Comparison of ENCODE assay signal across 1 cellular context in the genomic region with DNA sequence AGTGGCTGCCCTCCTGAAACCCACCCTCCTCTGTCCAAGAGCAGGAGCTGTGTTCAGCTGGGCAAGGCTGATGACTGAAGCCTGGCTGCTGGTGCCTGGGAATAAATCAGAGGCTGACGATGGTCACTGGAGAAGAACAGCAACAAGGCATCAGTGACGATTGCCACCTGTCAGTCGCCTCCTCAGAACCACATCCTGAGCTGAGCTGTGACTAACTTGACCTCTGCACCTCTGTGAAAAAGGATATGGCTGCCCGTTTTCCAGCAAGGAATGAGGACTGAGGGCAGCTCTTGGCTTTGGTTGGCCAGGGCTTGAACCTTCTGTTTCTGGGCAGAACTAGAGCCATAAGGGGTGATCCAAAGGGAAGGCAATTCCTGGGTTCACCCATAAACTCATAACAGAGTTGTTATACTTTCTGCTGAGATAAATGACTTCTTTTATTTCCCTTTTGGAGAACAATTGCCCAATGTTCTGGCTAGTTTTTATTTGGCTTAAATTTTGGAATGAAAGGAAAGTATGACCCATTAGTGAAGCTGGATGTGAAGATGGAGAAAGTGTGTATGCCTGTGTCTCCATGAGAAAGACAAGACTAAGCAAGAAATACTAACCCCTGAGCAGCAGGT.
TF ChIP-seq lines count a peak whose summit lies in the region.

No MANE protein-coding gene starts in this region.

TF ChIP-seq in endothelial cell of umbilical vein, 7 proteins besides CTCF, POLR2A, EP300 and RAD21:
- TF ChIP-seq, protein P1, sequence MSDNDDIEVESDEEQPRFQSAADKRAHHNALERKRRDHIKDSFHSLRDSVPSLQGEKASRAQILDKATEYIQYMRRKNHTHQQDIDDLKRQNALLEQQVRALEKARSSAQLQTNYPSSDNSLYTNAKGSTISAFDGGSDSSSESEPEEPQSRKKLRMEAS (IDR thresholded peaks at IDR 0.05; ENCODE audit: insufficient read depth, insufficient read length) = no peak
- no peak for TF ChIP-seq MYC (IDR thresholded peaks at IDR 0.05; ENCODE audit: low read depth, low read length)
- no peak for TF ChIP-seq GATA2 (IDR thresholded peaks at IDR 0.05; ENCODE audit: insufficient read depth, insufficient read length, low read depth, low read length)
- no peak for TF ChIP-seq EZH2 (IDR thresholded peaks at IDR 0.05; ENCODE audit: borderline replicate concordance, low read depth, low read length, severe bottlenecking)
- no peak for TF ChIP-seq JUN (IDR thresholded peaks at IDR 0.05; ENCODE audit: borderline replicate concordance, insufficient read depth, insufficient read length, low read depth)
- TF ChIP-seq POLR2AphosphoS5 (IDR thresholded peaks at IDR 0.05; ENCODE audit: insufficient read depth, low read depth, low read length) = no peak
- no peak for TF ChIP-seq FOS (IDR thresholded peaks at IDR 0.05; ENCODE audit: borderline replicate concordance, insufficient read depth, low read length)
